16 cellular contexts compared by ENCODE assay signal in the genomic region with DNA sequence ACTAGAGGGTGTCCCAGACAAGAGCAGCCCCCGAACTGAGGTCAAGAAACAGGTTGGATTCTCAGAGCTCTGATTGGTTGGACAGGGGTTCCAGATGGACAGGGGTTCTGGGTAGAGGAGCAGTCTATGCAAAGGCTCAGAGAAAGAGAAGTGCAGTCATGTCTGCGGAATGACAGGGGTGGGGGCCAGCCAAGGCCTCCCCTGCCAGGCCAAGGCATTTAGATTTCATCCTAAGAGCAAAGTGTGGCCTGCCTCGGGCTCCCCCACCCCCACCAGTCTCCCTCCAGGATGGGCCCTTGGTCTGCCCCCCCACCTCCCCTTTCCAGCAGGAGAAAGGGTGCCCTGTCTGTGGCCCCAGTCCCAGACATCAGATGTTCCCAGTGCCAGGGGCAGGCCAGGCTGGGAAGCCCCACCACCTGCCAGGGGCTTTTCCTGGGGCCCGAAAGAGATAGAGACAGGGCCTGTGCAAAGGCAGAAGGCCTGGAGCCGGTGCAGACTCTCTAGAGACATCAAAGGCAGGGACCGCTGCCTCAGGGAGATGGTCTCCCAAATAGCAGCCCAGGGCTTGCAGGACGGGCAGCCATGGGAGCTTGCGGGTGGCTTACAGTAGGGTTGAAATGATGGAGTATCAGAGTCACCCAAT. TPM values are rescaled to one million over a fixed set of nuclear protein-coding genes. Genes with fewer than 3 reads are reported as not detected.
DNase-seq lines count a peak whose midpoint lies in the region; ATAC-seq and TF ChIP-seq lines count a peak whose summit lies in the region.
"Had no signal": no experiment of that assay in that cellular context is flagged by ENCODE, and none has a peak within 500 bp of the region (broad histone marks: within the 10 kb centered on the region; RNA-seq: fewer than 3 reads in every experiment).

No MANE protein-coding gene starts in this region.

- no peak for DNase-seq in Caco-2
- no peak for DNase-seq in Panc1 (ENCODE audit: low read depth, low spot score)
- DNase-seq in endothelial cell (ENCODE audit: low spot score): no peak
- peak; percentile 14 to 18 for DNase-seq in psoas muscle
- DNase-seq in NCI-H187 (lab: John Stamatoyannopoulos, UW): no peak
- no peak for DNase-seq in inferior parietal cortex (ENCODE audit: extremely low spot score)
- DNase-seq in testis: no peak
- DNase-seq: activated CD4-positive, alpha-beta T cell treated with anti-CD3 and anti-CD28 coated beads, Interleukin-2, amount 10 ng/mL, durations not matched to agents 7 days and 5 days; activated naive CD4-positive, alpha-beta T cell treated with anti-CD3 and anti-CD28 coated beads, Interleukin-2, amount 10 ng/mL, durations not matched to agents 7 days and 5 days; AML-193; DMS79; NCI-H82; stimulated activated CD4-positive, alpha-beta T cell treated with anti-CD3 and anti-CD28 coated beads, Interleukin-2, amount 100 ng/mL, for 24 hours had no signal

- H3K9me3 ChIP-seq in Caco-2 (peaks cover 4% of the 10 kb centered on the region; the same call in 1 of the 2 replicates), Panc1 (ENCODE audit: control insufficient read depth, insufficient read depth, low read depth, low read length) (no peaks in the 10 kb centered on the region), psoas muscle (no peaks in the 10 kb centered on the region), testis (no peaks in the 10 kb centered on the region)
- H3K9me3 ChIP-seq: gastroesophageal sphincter had no signal

- H3K4me1 Mint-ChIP-seq in Caco-2 (ENCODE audit: low read depth, unreplicated experiment) (peaks cover 28% of the 10 kb centered on the region), endothelial cell (ENCODE audit: unreplicated experiment) (no peaks in the 10 kb centered on the region)

- H3K27ac Mint-ChIP-seq in Caco-2 (ENCODE audit: unreplicated experiment): peak overlapping the region; percentile 60
- H3K27ac Mint-ChIP-seq in endothelial cell (ENCODE audit: unreplicated experiment): peak overlapping the region; percentile 53
- H3K27ac Mint-ChIP-seq: activated naive CD4-positive, alpha-beta T cell treated with anti-CD3 and anti-CD28 coated beads, Interleukin-2, amount 10 ng/mL, durations not matched to agents 7 days and 5 days had no signal

- no peak for TF ChIP-seq CTCF in Caco-2 (IDR thresholded peaks at IDR 0.05; ENCODE audit: insufficient read depth in 1 of 2, low read depth in 1 of 2, low read length in 1 of 2, severe bottlenecking in 1 of 2, unreplicated experiment in 1 of 2)
- no peak for TF ChIP-seq CTCF in Panc1 (IDR thresholded peaks at IDR 0.05)
- TF ChIP-seq CTCF in endothelial cell (IDR thresholded peaks at IDR 0.05; ENCODE audit: unreplicated experiment): no peak
- TF ChIP-seq CTCF in psoas muscle (IDR thresholded peaks at IDR 0.05): no peak
- no peak for TF ChIP-seq CTCF in testis (IDR thresholded peaks at IDR 0.05)

- no peaks in the 10 kb centered on the region for H3K9me3 Mint-ChIP-seq in Caco-2 (ENCODE audit: unreplicated experiment)
- no peaks in the 10 kb centered on the region for H3K9me3 Mint-ChIP-seq in endothelial cell (ENCODE audit: unreplicated experiment)
- H3K9me3 Mint-ChIP-seq: activated CD4-positive, alpha-beta T cell treated with anti-CD3 and anti-CD28 coated beads, Interleukin-2, amount 10 ng/mL, durations not matched to agents 7 days and 5 days; activated naive CD4-positive, alpha-beta T cell treated with anti-CD3 and anti-CD28 coated beads, Interleukin-2, amount 10 ng/mL, durations not matched to agents 7 days and 5 days had no signal

- 80 to 92% (median 83%) methylated on average over 8 of the region's 8 CpGs for WGBS in psoas muscle, 3 donors
- WGBS in testis, 2 donors: 91 to 96% methylated on average over 6 to 8 of the region's 8 CpGs

- H3K36me3 ChIP-seq in Caco-2 (ENCODE audit: control insufficient read depth, insufficient read depth, low read length) (no peaks in the 10 kb centered on the region), Panc1 (ENCODE audit: control insufficient read depth, insufficient read depth, low read length) (no peaks in the 10 kb centered on the region), psoas muscle (ENCODE audit: insufficient read depth in 1 of 2, low read depth in 1 of 2) (no peaks in the 10 kb centered on the region), testis (ENCODE audit: low read depth, missing control alignments) (no peaks in the 10 kb centered on the region)

- H3K36me3 Mint-ChIP-seq in Caco-2 (ENCODE audit: insufficient read depth, unreplicated experiment) (peaks cover 10% of the 10 kb centered on the region), endothelial cell (ENCODE audit: low read depth, unreplicated experiment) (no peaks in the 10 kb centered on the region)
- H3K36me3 Mint-ChIP-seq: activated naive CD4-positive, alpha-beta T cell treated with anti-CD3 and anti-CD28 coated beads, Interleukin-2, amount 10 ng/mL, durations not matched to agents 7 days and 5 days had no signal

- BruUV-seq in Caco-2 (replicated peaks; lab: Mats Ljungman, UMichigan) (no TSS peak), Panc1 (replicated peaks; lab: Mats Ljungman, UMichigan) (no TSS peak)

- H3K27ac ChIP-seq in Panc1 (ENCODE audit: low read length) (peak overlapping the region; percentile 62), psoas muscle (no peak overlapping the region), testis (no peak overlapping the region)
- H3K27ac ChIP-seq: epithelial cell of prostate, gastroesophageal sphincter had no signal

- no peak for TF ChIP-seq POLR2A in testis (IDR thresholded peaks at IDR 0.05)

- no peak overlapping the region for H3K4me3 Mint-ChIP-seq in Caco-2 (ENCODE audit: unreplicated experiment)
- no peak overlapping the region for H3K4me3 Mint-ChIP-seq in endothelial cell (ENCODE audit: unreplicated experiment)
- H3K4me3 Mint-ChIP-seq: activated CD4-positive, alpha-beta T cell treated with anti-CD3 and anti-CD28 coated beads, Interleukin-2, amount 10 ng/mL, durations not matched to agents 7 days and 5 days; activated naive CD4-positive, alpha-beta T cell treated with anti-CD3 and anti-CD28 coated beads, Interleukin-2, amount 10 ng/mL, durations not matched to agents 7 days and 5 days had no signal

- intact Hi-C loops in Caco-2 (cut with micrococcal nuclease; ENCODE audit: unreplicated experiment): no loop called here
- intact Hi-C loops in Panc1 (cut with micrococcal nuclease; ENCODE audit: unreplicated experiment): no loop called here
- intact Hi-C loops in psoas muscle (cut with DNase I): loop anchor here in 1 of 2 donors (5.0 kb wide), 1 partner anchor 57 kb away; a partner anchor contains a TSS
- intact Hi-C loops in testis (cut with DNase I; ENCODE audit: low total_unique reads): no loop called here

- H3K27me3 ChIP-seq in Caco-2 (replicated peaks; ENCODE audit: control insufficient read depth, insufficient read depth, low read length) (no peaks in the 10 kb centered on the region), Panc1 (ENCODE audit: control insufficient read depth, insufficient read depth, low read length) (no peaks in the 10 kb centered on the region), psoas muscle (ENCODE audit: insufficient read depth in 3 of 3, low read length in 2 of 3) (peaks cover 0 to 2% (median 0%) of the 10 kb centered on the region in 3 donors), testis (no peaks in the 10 kb centered on the region)
- H3K27me3 ChIP-seq: gastroesophageal sphincter had no signal

- CTCF ChIA-PET in Caco-2 (lab: Charles Lee): interaction anchor here (0.8 to 2.4 kb wide), 5 partner anchors 40 to 57 kb away, joined by 3 to 51 read pairs (median 4); no protein-coding TSS in a partner anchor
- CTCF ChIA-PET in Panc1 (lab: Charles Lee): interaction anchor here (0.6 to 2.0 kb wide), 5 partner anchors 22 to 135 kb away, joined by 3 to 19 read pairs (median 3); no protein-coding TSS in a partner anchor

- in situ Hi-C loops in Panc1 (cut with HindIII; ENCODE audit: low pct_unique_long_range_greater_than_20kb, low sequenced_read_pairs): no loop called here

- H3K4me3 ChIP-seq in Caco-2 (ENCODE audit: low read depth, low read length) (no peak overlapping the region), Panc1 (ENCODE audit: low read depth in 2 of 2, low read length in 2 of 2) (no peak overlapping the region), psoas muscle (no peak overlapping the region), testis (no peak overlapping the region)
- H3K4me3 ChIP-seq: gastroesophageal sphincter had no signal

- no peak for ATAC-seq in Panc1
- no peak for ATAC-seq in psoas muscle

- POLR2A ChIA-PET in Caco-2 (lab: Charles Lee): no interaction called here
- POLR2A ChIA-PET in Panc1 (lab: Charles Lee): interaction anchor here (0.6 kb wide), 1 partner anchor 47 kb away, joined by 5 read pairs; no protein-coding TSS in a partner anchor

- peaks cover 24% of the 10 kb centered on the region for H3K4me1 ChIP-seq in Caco-2
- H3K4me1 ChIP-seq in Panc1 (ENCODE audit: control insufficient read depth, insufficient read depth, low read length): peaks cover 16% of the 10 kb centered on the region
- no peaks in the 10 kb centered on the region for H3K4me1 ChIP-seq in psoas muscle
- H3K4me1 ChIP-seq in testis: peaks cover 11% of the 10 kb centered on the region

- no peaks in the 10 kb centered on the region for H3K27me3 Mint-ChIP-seq in Caco-2 (ENCODE audit: insufficient read depth, unreplicated experiment)
- H3K27me3 Mint-ChIP-seq in endothelial cell (ENCODE audit: unreplicated experiment): peaks cover 3% of the 10 kb centered on the region
- H3K27me3 Mint-ChIP-seq: activated CD4-positive, alpha-beta T cell treated with anti-CD3 and anti-CD28 coated beads, Interleukin-2, amount 10 ng/mL, durations not matched to agents 7 days and 5 days had no signal

RNA-seq across cellular contexts. Expression of a gene that starts 9.4 kb away (rescaled TPM):
- total RNA-seq in Caco-2 (2022): 7.0 and 8.6 TPM in 2 replicates
- 10.6 TPM for total RNA-seq in Panc1 (2021; ENCODE audit: unreplicated experiment)
- polyA plus RNA-seq in Panc1 (2012; ENCODE audit: insufficient read length): 41.0 TPM
- total RNA-seq in endothelial cell (ENCODE audit: unreplicated experiment): 0.38 TPM
- total RNA-seq in psoas muscle: 1 to 10 TPM; 1.1 to 1.8 (median 1.4) TPM
- 1 to 10 TPM; 1.1 to 1.4 (median 1.3) TPM for polyA plus RNA-seq in psoas muscle
- 10 to 100 TPM in 1 of 2 donors, 1 to 10 TPM in 1; 5.7 to 11.9 TPM for total RNA-seq in testis
- polyA plus RNA-seq in testis (ENCODE audit: insufficient read depth, low read depth, low replicate concordance): 5.3 TPM

RNA-seq across cellular contexts. Expression of a gene that starts 54.2 kb away (rescaled TPM):
- total RNA-seq in Caco-2 (2022): 0.51 and 0.66 TPM in 2 replicates
- 3.6 TPM for total RNA-seq in Panc1 (2021; ENCODE audit: unreplicated experiment)
- polyA plus RNA-seq in Panc1 (2012; ENCODE audit: insufficient read length): 3.3 TPM
- 1.6 TPM for total RNA-seq in endothelial cell (ENCODE audit: unreplicated experiment)
- 10 to 100 TPM in 2 of 4 donors, 1 to 10 TPM in 2; 7.3 to 11.3 (median 9.0) TPM for total RNA-seq in psoas muscle
- 10 to 100 TPM in 1 of 3 donors, 1 to 10 TPM in 2; 9.3 to 13.7 (median 9.8) TPM for polyA plus RNA-seq in psoas muscle
- total RNA-seq in testis: 10 to 100 TPM; 15.0 to 22.9 TPM
- 27.1 TPM for polyA plus RNA-seq in testis (ENCODE audit: insufficient read depth, low read depth, low replicate concordance)
- total RNA-seq: HT1080 had no signal

Comparison
In these comparisons a context has a peak if more than half of its experiments do, and no peak if none do; other contexts are left out.
1. DNase-seq: peak in psoas muscle (2 of 2); none in Caco-2 (0 of 2), Panc1 (single experiment), endothelial cell (single experiment), NCI-H187 (0 of 2), inferior parietal cortex (single experiment) and testis (single experiment).